Comparison of ENCODE assay signal across 24 cellular contexts in genomic region chr12:79168687-79169086, GRCh38.
"Had no signal": no experiment of that assay in that cellular context is flagged by ENCODE, and none has a peak within 500 bp of the region (broad histone marks: within the 10 kb centered on the region; RNA-seq: fewer than 3 reads in every experiment).

No MANE protein-coding gene starts in this region.

- H3K4me3 ChIP-seq: left ventricle myocardium inferior, lung, pancreas, prostate gland, skin epidermis, stomach, testis, thyroid gland, transverse colon, upper lobe of left lung, vagina had no signal

- H3K36me3 ChIP-seq: left ventricle myocardium inferior, pancreas, prostate gland, stomach, thyroid gland, transverse colon, upper lobe of left lung, vagina had no signal

- H3K27ac ChIP-seq: left ventricle myocardium inferior, pancreas, prostate gland, skin epidermis, stomach, testis, thyroid gland, transverse colon, upper lobe of left lung, vagina had no signal

- ATAC-seq: naive thymus-derived CD8-positive, alpha-beta T cell; pancreas; right cardiac atrium; sciatic nerve; stimulated activated naive B cell treated with anti-CD40 and anti-IgM and Interleukin-4, amounts not matched to agents 10 μg/mL and 1 μg/mL and 100 μg/mL, for 72 hours; stimulated activated naive CD8-positive, alpha-beta T cell treated with anti-CD3 and anti-CD28 coated beads, Interleukin-15, Interleukin-2, amounts not matched to agents 100 U/mL and 50 U/mL, for 24 hours had no signal

- H3K4me1 ChIP-seq: left ventricle myocardium inferior, pancreas, prostate gland, stomach, testis, thyroid gland, transverse colon, upper lobe of left lung had no signal

- DNase-seq: islet precursor cell; left ventricle myocardium inferior; naive thymus-derived CD8-positive, alpha-beta T cell; nucleus accumbens; pancreas; posterior cingulate gyrus; retina; right cardiac atrium; stimulated activated CD4-positive, alpha-beta T cell treated with anti-CD3 and anti-CD28 coated beads, Interleukin-12 subunit alpha, Interleukin-12 subunit beta, amount 100 ng/mL, for 4 hours; stimulated activated CD4-positive, alpha-beta T cell treated with anti-CD3 and anti-CD28 coated beads, Interleukin-15, amount 100 ng/mL, for 24 hours; stimulated activated CD4-positive, alpha-beta T cell treated with anti-CD3 and anti-CD28 coated beads, Interleukin-2, amount 100 ng/mL, for 24 hours; stimulated activated CD4-positive, alpha-beta T cell treated with anti-CD3 and anti-CD28 coated beads, Interleukin-4, amount 100 ng/mL, for 1 hour; stimulated activated naive B cell treated with anti-CD40 and anti-IgM and Interleukin-4, amounts not matched to agents 10 μg/mL and 1 μg/mL and 100 μg/mL, for 72 hours; stimulated activated naive CD8-positive, alpha-beta T cell treated with anti-CD3 and anti-CD28 coated beads, Interleukin-15, Interleukin-2, amounts not matched to agents 100 U/mL and 50 U/mL, for 24 hours; stomach; testis; thyroid gland; transverse colon; upper lobe of left lung had no signal

- H3K9me3 ChIP-seq: pancreas, prostate gland, testis, thyroid gland, transverse colon, upper lobe of left lung, vagina had no signal

- H3K27me3 ChIP-seq: pancreas, stomach, testis, thyroid gland, transverse colon, upper lobe of left lung, vagina had no signal
